Comparison of ENCODE assay signal across 1 cellular context in genomic region chr9:6015278-6016157, GRCh38.
TF ChIP-seq lines count a peak whose summit lies in the region.

Gene RANBP6, minus strand, starts transcription at chr9:6015624. Its CDS starts 17 bp downstream, at chr9:6015607.

TF ChIP-seq in HepG2, 621 proteins besides CTCF, POLR2A, EP300 and RAD21 (continued from another document and continues in another):
- TF ChIP-seq GABPA (IDR thresholded peaks at IDR 0.05; ENCODE audit: low read depth, low read length), result no peak
- TF ChIP-seq GABPA (CRISPR knock-in tag; IDR thresholded peaks at IDR 0.05; ENCODE audit: low read depth), result 0 out of 2 replicates have a peak, but pooled peaks have one; percentile 34
- 0 out of 2 replicates have a peak, but pooled peaks have one; percentile 59 for TF ChIP-seq ZNF614 (CRISPR knock-in tag; IDR thresholded peaks at IDR 0.05; ENCODE audit: borderline replicate concordance)
- peak; percentile 98 for TF ChIP-seq CREB1 (IDR thresholded peaks at IDR 0.05)
- peak; percentile 100 for TF ChIP-seq CREB1 (CRISPR knock-in tag; IDR thresholded peaks at IDR 0.05)
- TF ChIP-seq ZKSCAN8 (CRISPR knock-in tag; IDR thresholded peaks at IDR 0.05; ENCODE audit: borderline replicate concordance), result no peak; the same call in 1 of the 2 replicates
- no peak for TF ChIP-seq KDM1A (CRISPR knock-in tag; IDR thresholded peaks at IDR 0.05)
- no peak for TF ChIP-seq RBM39 (IDR thresholded peaks at IDR 0.05; ENCODE audit: low read depth, low read length, poor library complexity, severe bottlenecking)
- TF ChIP-seq ZNF670 (CRISPR knock-in tag; IDR thresholded peaks at IDR 0.05; ENCODE audit: borderline replicate concordance), result peak; percentile 91
- TF ChIP-seq SOX13 (IDR thresholded peaks at IDR 0.05), result 0 out of 2 replicates have a peak, but pooled peaks have one; percentile 30
- peak in 1 of 2 experiments; percentile 46; a peak in 1 of 4 replicates for TF ChIP-seq SOX13 (CRISPR knock-in tag; conservative IDR thresholded peaks at IDR 0.05 in 1 of 2, IDR thresholded peaks at IDR 0.05 in 1 of 2)
- TF ChIP-seq ZNF501 (CRISPR knock-in tag; IDR thresholded peaks at IDR 0.05), result peak; percentile 79
- 0 out of 2 replicates have a peak, but pooled peaks have one; percentile 44 for TF ChIP-seq HOXA5 (CRISPR knock-in tag; IDR thresholded peaks at IDR 0.05)
- no peak for TF ChIP-seq MTA3 (CRISPR knock-in tag; IDR thresholded peaks at IDR 0.05)
- TF ChIP-seq SALL2 (CRISPR knock-in tag; IDR thresholded peaks at IDR 0.05), result peak; percentile 68; the same call in 1 of the 2 replicates
- TF ChIP-seq NFE2 (CRISPR knock-in tag; IDR thresholded peaks at IDR 0.05), result no peak
- TF ChIP-seq CENPX (CRISPR knock-in tag; IDR thresholded peaks at IDR 0.05), result no peak
- TF ChIP-seq TFE3 (CRISPR knock-in tag; IDR thresholded peaks at IDR 0.05), result 0 out of 2 replicates have a peak, but pooled peaks have one; percentile 26
- TF ChIP-seq ZNF781 (CRISPR knock-in tag; IDR thresholded peaks at IDR 0.05; ENCODE audit: borderline replicate concordance, not compliant biosample characterization), result peak; percentile 37
- no peak for TF ChIP-seq ZFP36L2 (CRISPR knock-in tag; IDR thresholded peaks at IDR 0.05)
- TF ChIP-seq KDM4B (CRISPR knock-in tag; IDR thresholded peaks at IDR 0.05), result no peak
- TF ChIP-seq HMGXB3 (CRISPR knock-in tag; IDR thresholded peaks at IDR 0.05; ENCODE audit: borderline replicate concordance), result 0 out of 2 replicates have a peak, but pooled peaks have one; percentile 45
- TF ChIP-seq FOXO1 (CRISPR knock-in tag; IDR thresholded peaks at IDR 0.05), result no peak
- no peak for TF ChIP-seq SRY (CRISPR knock-in tag; IDR thresholded peaks at IDR 0.05)
- no peak for TF ChIP-seq ZC3H13 (CRISPR knock-in tag; IDR thresholded peaks at IDR 0.05)
- TF ChIP-seq SIN3B (IDR thresholded peaks at IDR 0.05; ENCODE audit: low read length), result peak; percentile 94; the same call in 1 of the 2 replicates
- TF ChIP-seq ETV5 (CRISPR knock-in tag; IDR thresholded peaks at IDR 0.05; ENCODE audit: borderline replicate concordance), result peak; percentile 39; the same call in 1 of the 2 replicates
- TF ChIP-seq MNT (IDR thresholded peaks at IDR 0.05), result no peak
- no peak for TF ChIP-seq HOXA7 (CRISPR knock-in tag; IDR thresholded peaks at IDR 0.05)
- no peak for TF ChIP-seq ZNF530 (CRISPR knock-in tag; IDR thresholded peaks at IDR 0.05; ENCODE audit: low read depth)
- TF ChIP-seq ZBTB14 (CRISPR knock-in tag; IDR thresholded peaks at IDR 0.05), result no peak
- no peak for TF ChIP-seq HNRNPL (IDR thresholded peaks at IDR 0.05; ENCODE audit: low read depth, low read length)
- no peak for TF ChIP-seq RFX1 (IDR thresholded peaks at IDR 0.05)
- no peak for TF ChIP-seq NR2F6 (IDR thresholded peaks at IDR 0.05)
- peak; percentile 46 for TF ChIP-seq NR2F6 (CRISPR knock-in tag; IDR thresholded peaks at IDR 0.05)
- TF ChIP-seq CAMTA2 (CRISPR knock-in tag; IDR thresholded peaks at IDR 0.05; ENCODE audit: borderline replicate concordance), result no peak
- 0 out of 2 replicates have a peak, but pooled peaks have one; percentile 22 for TF ChIP-seq ZNF800 (CRISPR knock-in tag; IDR thresholded peaks at IDR 0.05)
- no peak for TF ChIP-seq ZNF552 (CRISPR knock-in tag; IDR thresholded peaks at IDR 0.05; ENCODE audit: borderline replicate concordance)
- TF ChIP-seq FOXO4 (CRISPR knock-in tag; conservative IDR thresholded peaks at IDR 0.05), result no peak
- 0 out of 2 replicates have a peak, but pooled peaks have one; percentile 49 for TF ChIP-seq TBP (CRISPR knock-in tag; IDR thresholded peaks at IDR 0.05)
- peak; percentile 61 to 86; a peak in 3 of 4 replicates for TF ChIP-seq HMGXB4 (CRISPR knock-in tag; IDR thresholded peaks at IDR 0.05; ENCODE audit: borderline replicate concordance in 1 of 2, low read depth in 1 of 2)
- TF ChIP-seq BRF2 (CRISPR knock-in tag; IDR thresholded peaks at IDR 0.05), result no peak; the same call in 1 of the 2 replicates
